ENCODE assay signal across 8 cellular contexts in the genomic region with DNA sequence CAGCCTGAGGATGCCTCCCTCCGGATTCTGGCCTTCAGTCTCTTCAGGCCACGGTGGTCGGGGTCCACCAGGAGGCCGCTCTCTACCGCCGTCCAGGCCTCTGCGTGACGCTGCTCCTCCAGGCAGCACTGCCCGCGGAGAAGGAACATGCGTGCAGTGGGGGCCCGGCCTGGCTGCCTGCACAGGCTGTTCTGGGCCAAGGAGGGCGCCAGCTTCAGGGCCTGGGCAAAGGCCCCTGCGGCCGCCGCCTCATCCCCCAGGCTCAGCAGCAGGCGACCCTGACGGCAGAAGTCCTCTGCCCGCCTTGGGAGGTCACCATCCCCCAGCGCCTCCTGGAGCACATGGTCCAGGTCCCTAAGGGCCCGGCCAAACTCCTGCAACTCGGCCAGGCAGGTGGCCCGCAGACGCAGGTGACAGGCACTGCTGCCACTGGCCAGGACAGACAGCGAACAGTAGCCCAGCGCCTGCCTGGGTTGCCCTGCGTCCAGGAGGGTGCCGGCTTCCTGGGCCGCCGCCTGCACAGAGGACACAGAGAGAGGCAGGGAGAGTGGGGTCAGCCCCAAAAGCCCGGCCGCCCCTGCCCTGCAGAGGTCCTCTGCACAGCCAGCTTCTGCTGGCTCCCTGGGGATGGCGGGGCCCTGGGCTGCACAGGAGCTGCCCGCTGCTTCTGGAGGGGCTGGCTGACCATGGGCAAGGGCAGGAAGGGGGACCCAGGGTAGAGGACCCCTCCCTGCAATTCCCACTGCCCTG. TPM values are rescaled to one million over a fixed set of nuclear protein-coding genes. Genes with fewer than 3 reads are reported as not detected.
A peak's percentile ranks its signal among the peaks of the same experiment; 100 is the strongest.
DNase-seq lines count a peak whose midpoint lies in the region; ATAC-seq and TF ChIP-seq lines count a peak whose summit lies in the region.

No MANE protein-coding gene starts in this region.

- H3K4me1 Mint-ChIP-seq in memory B cell = peaks cover 15% of the 10 kb centered on the region

- H3K4me3 ChIP-seq in ascending aorta = peak overlapping the region; percentile 74 to 86
- H3K4me3 ChIP-seq in upper lobe of left lung = peak overlapping the region in 3 of 4 donors; percentile 80 to 95 (median 88)

- WGBS in upper lobe of left lung, 2 donors = 93 to 100% methylated on average over 14 to 22 of the region's 34 CpGs

- no peak overlapping the region for H3K27ac ChIP-seq in ascending aorta
- H3K27ac ChIP-seq in upper lobe of left lung = peak overlapping the region; percentile 88 to 93 (median 92)

- peaks cover 3% of the 10 kb centered on the region for H3K36me3 Mint-ChIP-seq in memory B cell

- TF ChIP-seq POLR2A in upper lobe of left lung (IDR thresholded peaks at IDR 0.05) = no peak

- H3K36me3 ChIP-seq in ascending aorta (no peaks in the 10 kb centered on the region), upper lobe of left lung (no peaks in the 10 kb centered on the region)

- no peak overlapping the region for H3K4me3 Mint-ChIP-seq in memory B cell

- no peaks in the 10 kb centered on the region for H3K27me3 ChIP-seq in ascending aorta
- no peaks in the 10 kb centered on the region for H3K27me3 ChIP-seq in upper lobe of left lung

- peaks cover 8 to 18% of the 10 kb centered on the region in 2 donors for H3K4me1 ChIP-seq in ascending aorta
- peaks cover 15 to 24% (median 16%) of the 10 kb centered on the region in 4 donors for H3K4me1 ChIP-seq in upper lobe of left lung

- no peak for ATAC-seq in Right ventricle myocardium inferior
- ATAC-seq in memory B cell (ENCODE audit: low read depth) = no peak
- ATAC-seq in upper lobe of left lung (ENCODE audit: low FRiP score in 2 of 2) = no peak
- no peak for ATAC-seq in GM19397 (IDR thresholded peaks at IDR 0.05; ENCODE audit: unreplicated experiment)
- no peak for ATAC-seq in GM18867 (IDR thresholded peaks at IDR 0.05; ENCODE audit: unreplicated experiment)

- no peak for TF ChIP-seq EP300 in upper lobe of left lung (IDR thresholded peaks at IDR 0.05)

- H3K27ac Mint-ChIP-seq in memory B cell = peak overlapping the region; percentile 92

- H3K9me3 ChIP-seq in ascending aorta = peaks cover under 1 to 3% of the 10 kb centered on the region in 2 donors
- H3K9me3 ChIP-seq in upper lobe of left lung = peaks cover 3 to 13% (median 4%) of the 10 kb centered on the region in 4 donors

- DNase-seq in cardiac septum (ENCODE audit: low spot score) = peak; percentile 64
- DNase-seq in Right ventricle myocardium inferior (ENCODE audit: missing footprints) = no peak
- peak in 1 of 2 donors; percentile 60 for DNase-seq in ascending aorta (ENCODE audit: low spot score in 2 of 2)
- no peak for DNase-seq in memory B cell (ENCODE audit: low spot score in 2 of 2)
- DNase-seq in upper lobe of left lung = peak in 1 of 2 donors; percentile 80
- no peak for DNase-seq in DMS79 (lab: John Stamatoyannopoulos, UW)

- TF ChIP-seq CTCF in ascending aorta (IDR thresholded peaks at IDR 0.05) (no peak), upper lobe of left lung (IDR thresholded peaks at IDR 0.05) (no peak)

- intact Hi-C loops in cardiac septum (cut with DNase I) = loop anchor here (2.0 to 10.0 kb wide), 4 partner anchors 54 to 444 kb away; partner anchors contain the start of genes PANK4 and PRXL2B
- intact Hi-C loops in Right ventricle myocardium inferior (cut with DNase I) = loop anchor here (2.0 to 10.0 kb wide), 3 partner anchors 55 to 227 kb away; partner anchors contain the start of genes PANK4, PEX10 and PRXL2B
- intact Hi-C loops in ascending aorta (cut with DNase I) = loop anchor here (2.0 kb wide), 3 partner anchors 55 to 229 kb away; partner anchors contain the start of genes PANK4, PEX10 and PRXL2B

- H3K9me3 Mint-ChIP-seq in memory B cell = peaks cover 6% of the 10 kb centered on the region

- H3K27me3 Mint-ChIP-seq in memory B cell = no peaks in the 10 kb centered on the region

RNA-seq across cellular contexts. Expression of gene MMEL1, which starts 8.7 kb away (rescaled TPM):
- not detected for total RNA-seq in cardiac septum
- total RNA-seq in Right ventricle myocardium inferior = 0.35 TPM
- total RNA-seq in ascending aorta = not detected
- 1 to 10 TPM in 4 of 6 donors, not detected in 2; 2.9 to 5.5 (median 5.1) TPM for total RNA-seq in upper lobe of left lung

RNA-seq across cellular contexts. Expression of gene PRXL2B, which starts 55.0 kb away (rescaled TPM):
- 3.4 TPM for total RNA-seq in cardiac septum
- total RNA-seq in Right ventricle myocardium inferior = 12.2 TPM
- 20.1 TPM for total RNA-seq in ascending aorta
- total RNA-seq in upper lobe of left lung = 10 to 100 TPM; 10.5 to 34.2 (median 22.0) TPM

Comparison
In these comparisons a context has a peak if more than half of its experiments do, and no peak if none do; other contexts are left out.
1. H3K27ac ChIP-seq: peak in upper lobe of left lung (4 of 4); none in ascending aorta (0 of 2).